In genomic region chr19:6735181-6735891, GRCh38 we compare ENCODE assay signal across 1 cellular context.
TF ChIP-seq lines count a peak whose summit lies in the region.

No MANE protein-coding gene starts in this region.

TF ChIP-seq in GM23338, 12 proteins besides CTCF, POLR2A, EP300 and RAD21 (continued from another document):
- TF ChIP-seq, protein P1, sequence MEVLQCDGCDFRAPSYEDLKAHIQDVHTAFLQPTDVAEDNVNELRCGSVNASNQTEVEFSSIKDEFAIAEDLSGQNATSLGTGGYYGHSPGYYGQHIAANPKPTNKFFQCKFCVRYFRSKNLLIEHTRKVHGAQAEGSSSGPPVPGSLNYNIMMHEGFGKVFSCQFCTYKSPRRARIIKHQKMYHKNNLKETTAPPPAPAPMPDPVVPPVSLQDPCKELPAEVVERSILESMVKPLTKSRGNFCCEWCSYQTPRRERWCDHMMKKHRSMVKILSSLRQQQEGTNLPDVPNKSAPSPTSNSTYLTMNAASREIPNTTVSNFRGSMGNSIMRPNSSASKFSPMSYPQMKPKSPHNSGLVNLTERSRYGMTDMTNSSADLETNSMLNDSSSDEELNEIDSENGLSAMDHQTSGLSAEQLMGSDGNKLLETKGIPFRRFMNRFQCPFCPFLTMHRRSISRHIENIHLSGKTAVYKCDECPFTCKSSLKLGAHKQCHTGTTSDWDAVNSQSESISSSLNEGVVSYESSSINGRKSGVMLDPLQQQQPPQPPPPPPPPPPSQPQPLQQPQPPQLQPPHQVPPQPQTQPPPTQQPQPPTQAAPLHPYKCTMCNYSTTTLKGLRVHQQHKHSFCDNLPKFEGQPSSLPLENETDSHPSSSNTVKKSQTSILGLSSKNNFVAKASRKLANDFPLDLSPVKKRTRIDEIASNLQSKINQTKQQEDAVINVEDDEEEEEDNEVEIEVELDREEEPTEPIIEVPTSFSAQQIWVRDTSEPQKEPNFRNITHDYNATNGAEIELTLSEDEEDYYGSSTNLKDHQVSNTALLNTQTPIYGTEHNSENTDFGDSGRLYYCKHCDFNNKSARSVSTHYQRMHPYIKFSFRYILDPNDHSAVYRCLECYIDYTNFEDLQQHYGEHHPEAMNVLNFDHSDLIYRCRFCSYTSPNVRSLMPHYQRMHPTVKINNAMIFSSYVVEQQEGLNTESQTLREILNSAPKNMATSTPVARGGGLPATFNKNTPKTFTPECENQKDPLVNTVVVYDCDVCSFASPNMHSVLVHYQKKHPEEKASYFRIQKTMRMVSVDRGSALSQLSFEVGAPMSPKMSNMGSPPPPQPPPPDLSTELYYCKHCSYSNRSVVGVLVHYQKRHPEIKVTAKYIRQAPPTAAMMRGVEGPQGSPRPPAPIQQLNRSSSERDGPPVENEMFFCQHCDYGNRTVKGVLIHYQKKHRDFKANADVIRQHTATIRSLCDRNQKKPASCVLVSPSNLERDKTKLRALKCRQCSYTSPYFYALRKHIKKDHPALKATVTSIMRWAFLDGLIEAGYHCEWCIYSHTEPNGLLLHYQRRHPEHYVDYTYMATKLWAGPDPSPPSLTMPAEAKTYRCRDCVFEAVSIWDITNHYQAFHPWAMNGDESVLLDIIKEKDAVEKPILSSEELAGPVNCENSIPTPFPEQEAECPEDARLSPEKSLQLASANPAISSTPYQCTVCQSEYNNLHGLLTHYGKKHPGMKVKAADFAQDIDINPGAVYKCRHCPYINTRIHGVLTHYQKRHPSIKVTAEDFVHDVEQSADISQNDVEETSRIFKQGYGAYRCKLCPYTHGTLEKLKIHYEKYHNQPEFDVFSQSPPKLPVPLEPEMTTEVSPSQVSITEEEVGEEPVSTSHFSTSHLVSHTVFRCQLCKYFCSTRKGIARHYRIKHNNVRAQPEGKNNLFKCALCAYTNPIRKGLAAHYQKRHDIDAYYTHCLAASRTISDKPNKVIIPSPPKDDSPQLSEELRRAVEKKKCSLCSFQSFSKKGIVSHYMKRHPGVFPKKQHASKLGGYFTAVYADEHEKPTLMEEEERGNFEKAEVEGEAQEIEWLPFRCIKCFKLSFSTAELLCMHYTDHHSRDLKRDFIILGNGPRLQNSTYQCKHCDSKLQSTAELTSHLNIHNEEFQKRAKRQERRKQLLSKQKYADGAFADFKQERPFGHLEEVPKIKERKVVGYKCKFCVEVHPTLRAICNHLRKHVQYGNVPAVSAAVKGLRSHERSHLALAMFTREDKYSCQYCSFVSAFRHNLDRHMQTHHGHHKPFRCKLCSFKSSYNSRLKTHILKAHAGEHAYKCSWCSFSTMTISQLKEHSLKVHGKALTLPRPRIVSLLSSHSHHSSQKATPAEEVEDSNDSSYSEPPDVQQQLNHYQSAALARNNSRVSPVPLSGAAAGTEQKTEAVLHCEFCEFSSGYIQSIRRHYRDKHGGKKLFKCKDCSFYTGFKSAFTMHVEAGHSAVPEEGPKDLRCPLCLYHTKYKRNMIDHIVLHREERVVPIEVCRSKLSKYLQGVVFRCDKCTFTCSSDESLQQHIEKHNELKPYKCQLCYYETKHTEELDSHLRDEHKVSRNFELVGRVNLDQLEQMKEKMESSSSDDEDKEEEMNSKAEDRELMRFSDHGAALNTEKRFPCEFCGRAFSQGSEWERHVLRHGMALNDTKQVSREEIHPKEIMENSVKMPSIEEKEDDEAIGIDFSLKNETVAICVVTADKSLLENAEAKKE (CRISPR knock-in tag; IDR thresholded peaks at IDR 0.05) = no peak
- TF ChIP-seq CREB1 (CRISPR knock-in tag; IDR thresholded peaks at IDR 0.05; ENCODE audit: low read depth) (no peak), ZNF114 (CRISPR knock-in tag; IDR thresholded peaks at IDR 0.05) (no peak), NANOG (IDR thresholded peaks at IDR 0.05; ENCODE audit: borderline replicate concordance) (no peak), EZH2 (IDR thresholded peaks at IDR 0.05; ENCODE audit: low read depth, unreplicated experiment) (no peak), REST (IDR thresholded peaks at IDR 0.05; ENCODE audit: unreplicated experiment) (no peak)
TF ChIP-seq in GM23338: peak in this region for 0.
